In genomic region chr18:58513615-58514014, GRCh38 we compare ENCODE assay signal across 19 cellular contexts.
DNase-seq lines count a peak whose midpoint lies in the region; ATAC-seq and TF ChIP-seq lines count a peak whose summit lies in the region.
"Had no signal": no experiment of that assay in that cellular context is flagged by ENCODE, and none has a peak within 500 bp of the region (broad histone marks: within the 10 kb centered on the region; RNA-seq: fewer than 3 reads in every experiment).

No MANE protein-coding gene starts in this region.

- H3K27me3 Mint-ChIP-seq in immature natural killer cell (ENCODE audit: low read depth in 3 of 3): peaks cover 0 to 4% (median 2%) of the 10 kb centered on the region in 3 donors

- peaks cover 21% of the 10 kb centered on the region for H3K4me1 ChIP-seq in HUES48 (ENCODE audit: control insufficient read depth, insufficient read depth, low read length)
- H3K4me1 ChIP-seq: BLaER1 had no signal

- peaks cover 0 to 1% (median 0%) of the 10 kb centered on the region in 6 donors for H3K9me3 Mint-ChIP-seq in immature natural killer cell
- H3K9me3 Mint-ChIP-seq: HFFc6 had no signal

- H3K27ac Mint-ChIP-seq in immature natural killer cell: no peak overlapping the region
- H3K27ac Mint-ChIP-seq: CD8-positive, alpha-beta memory T cell had no signal

- TF ChIP-seq CTCF in coronary artery (IDR thresholded peaks at IDR 0.05): no peak

- no peak for ATAC-seq in activated CD4-positive, CD25-positive, alpha-beta regulatory T cell treated with anti-CD3 and anti-CD28 coated beads, Interleukin-2, amount 50 U/mL, for 24 hours
- no peak for ATAC-seq in GM21390 (IDR thresholded peaks at IDR 0.05; ENCODE audit: unreplicated experiment)

- no peaks in the 10 kb centered on the region for H3K36me3 ChIP-seq in HUES48 (ENCODE audit: control insufficient read depth, insufficient read depth, low read length)
- H3K36me3 ChIP-seq: BLaER1 had no signal

- no peak overlapping the region for H3K4me3 Mint-ChIP-seq in immature natural killer cell
- H3K4me3 Mint-ChIP-seq: CD8-positive, alpha-beta memory T cell; HFFc6 had no signal

- H3K9ac ChIP-seq in HUES48 (ENCODE audit: low read depth, low read length): no peak overlapping the region
- H3K9ac ChIP-seq: BLaER1 had no signal

- H3K27ac ChIP-seq in HUES48 (ENCODE audit: low read depth, low read length): peak overlapping the region; percentile 37
- no peak overlapping the region for H3K27ac ChIP-seq in coronary artery
- H3K27ac ChIP-seq: 22Rv1, BLaER1 had no signal

- H3K4me1 Mint-ChIP-seq in immature natural killer cell: no peaks in the 10 kb centered on the region
- H3K4me1 Mint-ChIP-seq: CD8-positive, alpha-beta memory T cell had no signal

- no peak overlapping the region for H3K4me3 ChIP-seq in HUES48 (ENCODE audit: low read depth, low read length)
- no peak overlapping the region for H3K4me3 ChIP-seq in coronary artery
- H3K4me3 ChIP-seq: BLaER1 had no signal

- no peaks in the 10 kb centered on the region for H3K36me3 Mint-ChIP-seq in immature natural killer cell

- no peaks in the 10 kb centered on the region for H3K9me3 ChIP-seq in HUES48 (ENCODE audit: control insufficient read depth, insufficient read depth, low read length)
- H3K9me3 ChIP-seq: BLaER1 had no signal

- peak; percentile 17 for DNase-seq in activated CD4-positive, CD25-positive, alpha-beta regulatory T cell treated with anti-CD3 and anti-CD28 coated beads, Interleukin-2, amount 50 U/mL, for 72 hours
- peak; percentile 38 for DNase-seq in coronary artery (ENCODE audit: low spot score)
- DNase-seq in retina: peak; percentile 61
- DNase-seq in immature natural killer cell: no peak
- DNase-seq in activated CD4-positive, alpha-beta T cell treated with anti-CD3 and anti-CD28 coated beads, Interleukin-2, amount 50 U/mL, for 48 hours: no peak
- DNase-seq: AML-193; CD8-positive, alpha-beta memory T cell; DMS53; GF-D8; GOT3; HCEC 1CT; HFFc6; IMR-90; KBM-7 had no signal

- no peaks in the 10 kb centered on the region for H3K27me3 ChIP-seq in HUES48 (ENCODE audit: control insufficient read depth, insufficient read depth, low read length)
- H3K27me3 ChIP-seq: BLaER1 had no signal

Comparison
In these comparisons a context has a peak if more than half of its experiments do, and no peak if none do; other contexts are left out.
1. DNase-seq: peak in activated CD4-positive, CD25-positive, alpha-beta regulatory T cell treated with anti-CD3 and anti-CD28 coated beads, Interleukin-2, amount 50 U/mL, for 72 hours (single experiment), coronary artery (single experiment) and retina (single experiment); none in immature natural killer cell (0 of 3) and activated CD4-positive, alpha-beta T cell treated with anti-CD3 and anti-CD28 coated beads, Interleukin-2, amount 50 U/mL, for 48 hours (0 of 2).